In genomic region chr4:54014761-54015160, GRCh38 we compare ENCODE assay signal across 1 cellular context.
TF ChIP-seq lines count a peak whose summit lies in the region.

No MANE protein-coding gene starts in this region.

TF ChIP-seq in GM23338, 12 proteins besides CTCF, POLR2A, EP300 and RAD21 (continued from another document):
- TF ChIP-seq ZNF462 (CRISPR knock-in tag; IDR thresholded peaks at IDR 0.05) (no peak), POLR2AphosphoS5 (IDR thresholded peaks at IDR 0.05; ENCODE audit: low read depth) (no peak), REST (IDR thresholded peaks at IDR 0.05; ENCODE audit: unreplicated experiment) (no peak), CREB1 (CRISPR knock-in tag; IDR thresholded peaks at IDR 0.05; ENCODE audit: low read depth) (no peak)
